1 cellular context compared by ENCODE assay signal in the genomic region with DNA sequence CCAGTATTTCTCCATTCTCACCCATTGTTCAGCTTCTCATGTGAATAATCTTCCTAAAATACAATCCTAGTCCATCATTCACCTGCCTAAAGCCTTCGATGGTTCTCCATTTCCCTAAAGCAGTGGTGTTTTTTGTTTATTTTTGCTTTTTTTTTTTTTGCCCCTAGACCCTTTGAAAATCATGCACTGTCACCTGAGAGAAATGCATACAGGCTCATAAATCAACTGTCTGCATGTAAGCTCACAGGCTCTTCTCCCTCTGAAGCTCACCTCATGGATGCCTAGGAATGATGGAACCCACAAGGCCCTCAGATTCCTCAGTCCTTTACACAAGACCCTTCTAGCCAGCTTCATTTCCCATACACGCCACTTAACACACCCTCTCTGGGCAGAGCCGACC.
TF ChIP-seq lines count a peak whose summit lies in the region.

No MANE protein-coding gene starts in this region.

TF ChIP-seq in WTC11, 78 proteins besides CTCF, POLR2A, EP300 and RAD21 (continued from another document):
- TF ChIP-seq, protein P1, sequence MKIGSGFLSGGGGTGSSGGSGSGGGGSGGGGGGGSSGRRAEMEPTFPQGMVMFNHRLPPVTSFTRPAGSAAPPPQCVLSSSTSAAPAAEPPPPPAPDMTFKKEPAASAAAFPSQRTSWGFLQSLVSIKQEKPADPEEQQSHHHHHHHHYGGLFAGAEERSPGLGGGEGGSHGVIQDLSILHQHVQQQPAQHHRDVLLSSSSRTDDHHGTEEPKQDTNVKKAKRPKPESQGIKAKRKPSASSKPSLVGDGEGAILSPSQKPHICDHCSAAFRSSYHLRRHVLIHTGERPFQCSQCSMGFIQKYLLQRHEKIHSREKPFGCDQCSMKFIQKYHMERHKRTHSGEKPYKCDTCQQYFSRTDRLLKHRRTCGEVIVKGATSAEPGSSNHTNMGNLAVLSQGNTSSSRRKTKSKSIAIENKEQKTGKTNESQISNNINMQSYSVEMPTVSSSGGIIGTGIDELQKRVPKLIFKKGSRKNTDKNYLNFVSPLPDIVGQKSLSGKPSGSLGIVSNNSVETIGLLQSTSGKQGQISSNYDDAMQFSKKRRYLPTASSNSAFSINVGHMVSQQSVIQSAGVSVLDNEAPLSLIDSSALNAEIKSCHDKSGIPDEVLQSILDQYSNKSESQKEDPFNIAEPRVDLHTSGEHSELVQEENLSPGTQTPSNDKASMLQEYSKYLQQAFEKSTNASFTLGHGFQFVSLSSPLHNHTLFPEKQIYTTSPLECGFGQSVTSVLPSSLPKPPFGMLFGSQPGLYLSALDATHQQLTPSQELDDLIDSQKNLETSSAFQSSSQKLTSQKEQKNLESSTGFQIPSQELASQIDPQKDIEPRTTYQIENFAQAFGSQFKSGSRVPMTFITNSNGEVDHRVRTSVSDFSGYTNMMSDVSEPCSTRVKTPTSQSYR (CRISPR knock-in tag; IDR thresholded peaks at IDR 0.05): no peak
- TF ChIP-seq CREM (CRISPR knock-in tag; IDR thresholded peaks at IDR 0.05): no peak
